In the genomic region with DNA sequence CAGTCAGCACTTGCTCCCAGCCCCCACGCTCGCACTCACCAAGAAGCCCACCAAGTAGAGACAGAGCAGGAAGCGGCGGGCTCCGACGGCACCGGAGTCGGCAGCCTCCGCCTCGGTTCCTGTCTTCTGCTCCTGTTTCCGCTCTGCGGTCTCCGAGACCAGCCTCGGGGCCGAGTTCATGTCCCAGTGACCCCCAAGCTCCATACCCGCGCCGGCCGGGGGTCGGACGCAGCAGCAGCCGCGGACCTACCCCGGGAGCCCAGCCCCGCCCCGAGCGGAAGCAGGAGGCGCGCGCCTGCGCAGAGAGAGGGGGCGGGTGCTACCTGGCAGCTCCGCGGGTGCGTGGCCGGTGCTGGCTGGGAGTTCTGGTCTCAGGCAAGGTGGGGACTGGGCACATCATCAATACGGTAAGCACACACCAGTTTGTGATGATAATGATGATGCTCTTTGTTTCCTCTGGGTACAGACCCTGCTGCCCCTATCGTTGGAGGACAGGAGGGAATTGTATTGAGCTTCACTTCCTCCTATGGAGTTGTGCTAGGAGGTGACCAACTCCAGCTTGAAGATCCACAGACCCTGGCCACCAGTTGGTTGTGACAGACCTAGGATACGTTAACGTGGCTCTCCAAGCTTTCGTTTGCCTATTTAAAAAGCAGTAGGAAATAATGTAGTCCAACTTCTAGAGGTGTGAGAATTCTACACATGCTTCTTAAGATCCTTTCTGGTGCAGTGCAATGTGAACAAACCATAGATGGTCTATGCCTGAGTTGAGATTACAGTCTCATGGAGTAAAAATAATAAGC, we compare ENCODE assay signal across 8 cellular contexts. TPM values are rescaled to one million over a fixed set of nuclear protein-coding genes. Genes with fewer than 3 reads are reported as not detected.
A peak's percentile ranks its signal among the peaks of the same experiment; 100 is the strongest.
DNase-seq lines count a peak whose midpoint lies in the region; ATAC-seq and TF ChIP-seq lines count a peak whose summit lies in the region.

No MANE protein-coding gene starts in this region.

- H3K27me3 ChIP-seq in colonic mucosa: no peaks in the 10 kb centered on the region

- H3K36me3 ChIP-seq in colonic mucosa: no peaks in the 10 kb centered on the region

- no peaks in the 10 kb centered on the region for H3K4me1 ChIP-seq in colonic mucosa

- peak overlapping the region; percentile 80 for H3K27ac ChIP-seq in colonic mucosa

- no peaks in the 10 kb centered on the region for H3K9me3 ChIP-seq in colonic mucosa

- H3K9ac ChIP-seq in colonic mucosa (ENCODE audit: low read depth in 2 of 2, low read length in 2 of 2): peak overlapping the region; percentile 90 to 95

- TF ChIP-seq CTCF in colonic mucosa (IDR thresholded peaks at IDR 0.05): no peak

- ATAC-seq in HG03045 (IDR thresholded peaks at IDR 0.05; ENCODE audit: unreplicated experiment): peak; percentile 97

- peak; percentile 91 for TF ChIP-seq POLR2A in GM18526 (IDR thresholded peaks at IDR 0.05; ENCODE audit: extremely low read depth, insufficient read length)

- intact Hi-C loops in colonic mucosa (cut with DNase I): no loop called here

- DNase-seq in AG08396 (ENCODE audit: low spot score): peak; percentile 93
- peak; percentile 71 for DNase-seq in NCI-H2171 treated with DMSO at 0.1 percent for 48 hours (lab: John Stamatoyannopoulos, UW)
- DNase-seq in activated CD4-positive, alpha-beta T cell treated with anti-CD3 and anti-CD28 coated beads for 24 hours (ENCODE audit: low read depth in 2 of 2): peak; percentile 84 to 85
- peak; percentile 91 for DNase-seq in colonic mucosa
- peak; percentile 94 for DNase-seq in left kidney (ENCODE audit: low read depth, low spot score)
- DNase-seq in stimulated activated CD4-positive, alpha-beta T cell treated with anti-CD3 and anti-CD28 coated beads, Interleukin-2, amount 100 ng/mL, for 24 hours: peak; percentile 89 to 92

- peak overlapping the region; percentile 97 for H3K4me3 ChIP-seq in colonic mucosa

RNA-seq across cellular contexts. Expression of a gene that starts 25.0 kb away (rescaled TPM):
- total RNA-seq in colonic mucosa: 1 to 10 TPM; 3.4 to 3.8 TPM

Comparison
In these comparisons a context has a peak if more than half of its experiments do, and no peak if none do; other contexts are left out.
1. Peak in every context shown above with its lines: DNase-seq, ATAC-seq, H3K4me3 ChIP-seq and H3K27ac ChIP-seq.